ENCODE assay signal across 7 cellular contexts in genomic region chr1:172719694-172720138, GRCh38.
A peak's percentile ranks its signal among the peaks of the same experiment; 100 is the strongest.
DNase-seq lines count a peak whose midpoint lies in the region; ATAC-seq, FAIRE-seq and TF ChIP-seq lines count a peak whose summit lies in the region.

No MANE protein-coding gene starts in this region.

- no peak overlapping the region for H3K9ac ChIP-seq in endothelial cell of umbilical vein (replicated peaks; ENCODE audit: extremely low read depth, insufficient read depth, low read length)

- peak; percentile 92 for FAIRE-seq in endothelial cell of umbilical vein (lab: Jason Lieb, UNC)

- no peaks in the 10 kb centered on the region for H3K79me2 ChIP-seq in endothelial cell of umbilical vein (ENCODE audit: control insufficient read depth, insufficient read depth, low read length)

- peaks cover 33% of the 10 kb centered on the region for H3K4me1 Mint-ChIP-seq in nephron

- H3K27ac ChIP-seq in Panc1 (ENCODE audit: low read length) (no peak overlapping the region), endothelial cell of umbilical vein (ENCODE audit: insufficient read depth, low read depth, low read length) (no peak overlapping the region)

- TF ChIP-seq CTCF in Panc1 (IDR thresholded peaks at IDR 0.05) (peak; percentile 83), endothelial cell of umbilical vein (IDR thresholded peaks at IDR 0.05; ENCODE audit: extremely low read depth in 1 of 2, insufficient read depth in 1 of 2, low read depth in 1 of 2, low read length in 2 of 2) (peak; percentile 53 to 64), nephron (IDR thresholded peaks at IDR 0.05; ENCODE audit: unreplicated experiment in 3 of 3) (peak; percentile 68 to 78 (median 77))

- POLR2A ChIA-PET in Panc1 (lab: Charles Lee): no interaction called here
- POLR2A ChIA-PET in endothelial cell of umbilical vein (lab: Charles Lee): interaction anchor here (0.7 to 1.0 kb wide), 2 partner anchors 121 to 187 kb away, joined by 3 read pairs; partner anchors contain the start of gene SUCO

- no peaks in the 10 kb centered on the region for H4K20me1 ChIP-seq in endothelial cell of umbilical vein (replicated peaks; ENCODE audit: control insufficient read depth, extremely low read depth, insufficient read depth, low read length)

- no peak overlapping the region for H3K4me2 ChIP-seq in endothelial cell of umbilical vein (ENCODE audit: insufficient read depth, low read length)

- peak; percentile 80 for ATAC-seq in Panc1
- no peak for ATAC-seq in stimulated activated naive CD8-positive, alpha-beta T cell treated with anti-CD3 and anti-CD28 coated beads, Interleukin-15, Interleukin-2, amounts not matched to agents 100 U/mL and 50 U/mL, for 24 hours
- no peak for ATAC-seq in GM18870 (IDR thresholded peaks at IDR 0.05; ENCODE audit: unreplicated experiment)

- H3K9me3 ChIP-seq in Panc1 (ENCODE audit: control insufficient read depth, insufficient read depth, low read depth, low read length) (no peaks in the 10 kb centered on the region), endothelial cell of umbilical vein (replicated peaks; ENCODE audit: control insufficient read depth, insufficient read depth, low read length) (no peaks in the 10 kb centered on the region)

- dilution Hi-C loops in endothelial cell of umbilical vein (cut with MboI; ENCODE audit: extremely low pct_ligation_motif_present, low sequenced_read_pairs): no loop called here

- in situ Hi-C loops in Panc1 (cut with HindIII; ENCODE audit: low pct_unique_long_range_greater_than_20kb, low sequenced_read_pairs): no loop called here

- intact Hi-C loops in Panc1 (cut with micrococcal nuclease; ENCODE audit: unreplicated experiment): loop anchor here (2.0 to 5.0 kb wide), 2 partner anchors 112 to 269 kb away; no protein-coding TSS in a partner anchor
- intact Hi-C loops in endothelial cell of umbilical vein (cut with micrococcal nuclease): loop anchor here (1.0 kb wide), 5 partner anchors 110 to 716 kb away; partner anchors contain the start of gene SUCO

- TF ChIP-seq POLR2A in endothelial cell of umbilical vein (IDR thresholded peaks at IDR 0.05; ENCODE audit: low read depth, low read length): no peak

- peak overlapping the region; percentile 83 for H2AFZ ChIP-seq in endothelial cell of umbilical vein (ENCODE audit: low read depth, low read length)

- CTCF ChIA-PET in Panc1 (lab: Charles Lee) (interaction anchor here (0.6 to 1.5 kb wide), 8 partner anchors 26 to 717 kb away, joined by 3 to 8 read pairs (median 4); no protein-coding TSS in a partner anchor), endothelial cell of umbilical vein (lab: Charles Lee) (interaction anchor here (0.6 to 5.3 kb wide), 49 partner anchors 10 to 1004 kb away, joined by 3 to 172 read pairs (median 4); partner anchors contain the start of genes PIGC and SUCO)

- H3K4me3 ChIP-seq in Panc1 (ENCODE audit: low read depth in 2 of 2, low read length in 2 of 2) (no peak overlapping the region), endothelial cell of umbilical vein (replicated peaks in 1 of 3; ENCODE audit: insufficient read depth in 1 of 3, low read depth in 1 of 3, low read length in 3 of 3) (no peak overlapping the region)

- no TSS peak for BruUV-seq in Panc1 (replicated peaks; lab: Mats Ljungman, UMichigan)
- no TSS peak for BruUV-seq in endothelial cell of umbilical vein (replicated peaks; lab: Mats Ljungman, UMichigan)

- DNase-seq in DMS153 treated with DMSO at 0.1 percent for 48 hours (lab: John Stamatoyannopoulos, UW; ENCODE audit: unreplicated experiment) (peak; percentile 48), H4 (ENCODE audit: low spot score) (peak; percentile 54), Panc1 (ENCODE audit: low read depth, low spot score) (no peak), endothelial cell of umbilical vein (ENCODE audit: low read depth, low spot score) (peak; percentile 70)
- DNase-seq in stimulated activated naive CD8-positive, alpha-beta T cell treated with anti-CD3 and anti-CD28 coated beads, Interleukin-15, Interleukin-2, amounts not matched to agents 100 U/mL and 50 U/mL, for 24 hours: no peak

- peaks cover 3% of the 10 kb centered on the region for H3K27me3 Mint-ChIP-seq in nephron (ENCODE audit: low read depth)

- H3K9me3 Mint-ChIP-seq in nephron: no peaks in the 10 kb centered on the region

- no peaks in the 10 kb centered on the region for H3K36me3 Mint-ChIP-seq in nephron (ENCODE audit: low read depth)

- H3K36me3 ChIP-seq in Panc1 (ENCODE audit: control insufficient read depth, insufficient read depth, low read length) (no peaks in the 10 kb centered on the region), endothelial cell of umbilical vein (ENCODE audit: control insufficient read depth in 2 of 2, extremely low read depth in 1 of 2, insufficient read depth in 2 of 2, low read length in 2 of 2) (no peaks in the 10 kb centered on the region)

- H3K4me1 ChIP-seq in Panc1 (ENCODE audit: control insufficient read depth, insufficient read depth, low read length) (no peaks in the 10 kb centered on the region), endothelial cell of umbilical vein (ENCODE audit: control insufficient read depth, extremely low read depth, insufficient read depth, low read length) (no peaks in the 10 kb centered on the region)

- peak overlapping the region in 2 of 3 experiments; percentile 6 to 12 for H3K27ac Mint-ChIP-seq in nephron

- H3K9me1 ChIP-seq in endothelial cell of umbilical vein (replicated peaks; ENCODE audit: control insufficient read depth, extremely low read depth, insufficient read depth, low read length): no peaks in the 10 kb centered on the region

- H3K4me3 Mint-ChIP-seq in nephron: no peak overlapping the region

- peaks cover 2% of the 10 kb centered on the region for H3K27me3 ChIP-seq in Panc1 (ENCODE audit: control insufficient read depth, insufficient read depth, low read length)
- no peaks in the 10 kb centered on the region for H3K27me3 ChIP-seq in endothelial cell of umbilical vein (ENCODE audit: control insufficient read depth in 2 of 2, insufficient read depth in 2 of 2, low read length in 2 of 2)

TF ChIP-seq in endothelial cell of umbilical vein, 7 proteins besides CTCF, POLR2A, EP300 and RAD21:
- no peak for TF ChIP-seq JUN (IDR thresholded peaks at IDR 0.05; ENCODE audit: borderline replicate concordance, insufficient read depth, insufficient read length, low read depth)
- TF ChIP-seq MAX (IDR thresholded peaks at IDR 0.05; ENCODE audit: insufficient read depth, insufficient read length): no peak
- no peak for TF ChIP-seq GATA2 (IDR thresholded peaks at IDR 0.05; ENCODE audit: insufficient read depth, insufficient read length, low read depth, low read length)
- TF ChIP-seq MYC (IDR thresholded peaks at IDR 0.05; ENCODE audit: low read depth, low read length): no peak
- no peak for TF ChIP-seq FOS (IDR thresholded peaks at IDR 0.05; ENCODE audit: borderline replicate concordance, insufficient read depth, low read length)
- no peak for TF ChIP-seq POLR2AphosphoS5 (IDR thresholded peaks at IDR 0.05; ENCODE audit: insufficient read depth, low read depth, low read length)
- TF ChIP-seq EZH2 (IDR thresholded peaks at IDR 0.05; ENCODE audit: borderline replicate concordance, low read depth, low read length, severe bottlenecking): no peak

Comparison
In these comparisons a context has a peak if more than half of its experiments do, and no peak if none do; other contexts are left out.
1. DNase-seq: peak in DMS153 treated with DMSO at 0.1 percent for 48 hours (single experiment), H4 (single experiment) and endothelial cell of umbilical vein (single experiment); none in Panc1 (single experiment) and stimulated activated naive CD8-positive, alpha-beta T cell treated with anti-CD3 and anti-CD28 coated beads, Interleukin-15, Interleukin-2, amounts not matched to agents 100 U/mL and 50 U/mL, for 24 hours (single experiment).
2. Peak in every context shown above with its lines, with median percentiles within 50 percentile points of each other: CTCF ChIP-seq.